ENCODE assay signal across 7 cellular contexts in the genomic region with DNA sequence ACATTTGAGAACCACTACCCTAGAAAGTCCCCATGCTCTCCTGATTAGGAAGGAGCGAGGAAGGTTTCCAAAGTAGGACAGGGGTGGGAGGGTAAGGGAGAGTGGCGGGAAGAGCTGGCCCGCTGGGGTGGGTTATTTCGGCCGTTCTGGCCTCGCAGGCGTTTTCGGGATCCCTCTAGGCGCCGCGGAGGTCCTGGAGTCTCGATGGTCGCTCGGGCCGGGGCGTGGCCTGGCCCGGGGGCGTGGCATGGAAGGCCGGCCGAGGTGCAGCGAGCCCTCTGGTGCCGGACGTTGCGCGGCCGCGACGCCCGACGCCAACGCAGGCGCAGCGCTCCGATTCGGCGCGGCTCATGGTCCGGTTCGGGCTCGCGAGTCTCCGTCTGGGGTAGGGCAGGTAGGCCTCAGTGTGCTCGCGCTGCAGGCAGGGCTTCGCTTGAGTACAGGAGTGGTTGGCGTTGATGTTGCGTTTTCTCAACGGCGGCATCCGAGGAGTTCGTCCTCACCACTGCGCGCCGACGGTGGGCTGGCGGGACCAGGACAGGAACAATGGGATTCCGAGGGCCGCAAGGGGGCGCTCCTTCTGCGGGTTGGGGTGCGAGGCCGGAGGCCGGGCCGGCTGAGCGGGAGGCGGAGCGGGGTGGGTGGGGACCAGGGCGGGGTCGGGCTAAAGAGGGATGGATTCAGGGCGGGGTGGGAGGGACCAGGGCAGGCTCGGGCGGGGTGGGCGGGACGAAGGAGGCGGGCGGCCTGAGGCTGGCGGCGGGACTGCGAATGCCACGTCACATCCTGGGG. TPM values are rescaled to one million over a fixed set of nuclear protein-coding genes. Genes with fewer than 3 reads are reported as not detected.
DNase-seq lines count a peak whose midpoint lies in the region; ATAC-seq and TF ChIP-seq lines count a peak whose summit lies in the region.

A gene with protein sequence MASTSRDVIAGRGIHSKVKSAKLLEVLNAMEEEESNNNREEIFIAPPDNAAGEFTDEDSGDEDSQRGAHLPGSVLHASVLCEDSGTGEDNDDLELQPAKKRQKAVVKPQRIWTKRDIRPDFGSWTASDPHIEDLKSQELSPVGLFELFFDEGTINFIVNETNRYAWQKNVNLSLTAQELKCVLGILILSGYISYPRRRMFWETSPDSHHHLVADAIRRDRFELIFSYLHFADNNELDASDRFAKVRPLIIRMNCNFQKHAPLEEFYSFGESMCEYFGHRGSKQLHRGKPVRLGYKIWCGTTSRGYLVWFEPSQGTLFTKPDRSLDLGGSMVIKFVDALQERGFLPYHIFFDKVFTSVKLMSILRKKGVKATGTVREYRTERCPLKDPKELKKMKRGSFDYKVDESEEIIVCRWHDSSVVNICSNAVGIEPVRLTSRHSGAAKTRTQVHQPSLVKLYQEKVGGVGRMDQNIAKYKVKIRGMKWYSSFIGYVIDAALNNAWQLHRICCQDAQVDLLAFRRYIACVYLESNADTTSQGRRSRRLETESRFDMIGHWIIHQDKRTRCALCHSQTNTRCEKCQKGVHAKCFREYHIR (plus strand): TSS at position 287 of the 792 bp plus-strand sequence. CDS start 7,628 bp downstream, outside the sequence.

- intact Hi-C loops in gastrocnemius medialis (cut with DNase I; ENCODE audit: low total_unique reads), result loop anchor here (1.0 kb wide), 3 partner anchors 32 to 80 kb away; partner anchors contain the start of gene ZNF692

- WGBS in iPS DF 6.9 (ENCODE audit: insufficient coverage, insufficient read length), result no CpG with 5 or more reads among the region's 80 CpGs

- H3K27me3 ChIP-seq in iPS DF 6.9 (ENCODE audit: control insufficient read depth, insufficient read depth, low read length) (no peaks in the 10 kb centered on the region), gastrocnemius medialis (peaks cover 0 to 3% (median 0%) of the 10 kb centered on the region in 3 donors)

- H3K4me1 ChIP-seq in iPS DF 6.9 (ENCODE audit: control insufficient read depth, insufficient read depth, low read length) (0 out of 2 replicates have a peak, but pooled peaks cover 1% of the 10 kb centered on the region), gastrocnemius medialis (peaks cover 6 to 9% of the 10 kb centered on the region in 2 donors)

- H3K27ac ChIP-seq in iPS DF 6.9 (ENCODE audit: low read length), result no peak within 1 kb of the TSS
- H3K27ac ChIP-seq in gastrocnemius medialis, result peak within 1 kb of the TSS; percentile 82 to 95 (median 87)

- H3K36me3 ChIP-seq in iPS DF 6.9 (ENCODE audit: control insufficient read depth, insufficient read depth, low read length), result no peaks in the 10 kb centered on the region
- no peaks in the 10 kb centered on the region for H3K36me3 ChIP-seq in gastrocnemius medialis

- peak; percentile 71 for TF ChIP-seq CTCF in astrocyte of the spinal cord (IDR thresholded peaks at IDR 0.05; ENCODE audit: low read depth, low read length)
- TF ChIP-seq CTCF in gastrocnemius medialis (IDR thresholded peaks at IDR 0.05 in 4 of 5, conservative IDR thresholded peaks at IDR 0.05 in 1 of 5), result peak; percentile 17 to 67 (median 63)

- DNase-seq in NCI-H2029 (lab: John Stamatoyannopoulos, UW) (peak; percentile 81), T1000 (lab: John Stamatoyannopoulos, UW) (peak; percentile 90), astrocyte of the spinal cord (ENCODE audit: low read depth, low spot score) (peak; percentile 92), iPS DF 6.9 (ENCODE audit: low read depth, low spot score) (peak; percentile 74), gastrocnemius medialis (peak; percentile 80 to 84)

- peak; percentile 59 to 71 for TF ChIP-seq POLR2A in gastrocnemius medialis (IDR thresholded peaks at IDR 0.05)

- ATAC-seq in GM18508 (IDR thresholded peaks at IDR 0.05; ENCODE audit: insufficient read depth, unreplicated experiment), result peak; percentile 79
- ATAC-seq in HG02973 (IDR thresholded peaks at IDR 0.05; ENCODE audit: unreplicated experiment), result peak; percentile 92
- ATAC-seq in gastrocnemius medialis, result peak; percentile 92 to 94

- in situ Hi-C loops in astrocyte of the spinal cord (cut with HindIII; ENCODE audit: low sequenced_read_pairs) (no loop called here), gastrocnemius medialis (cut with MboI; ENCODE audit: low sequenced_read_pairs in 4 of 4) (no loop called here)

- H3K9me3 ChIP-seq in iPS DF 6.9 (ENCODE audit: control insufficient read depth, insufficient read depth, low read length), result no peaks in the 10 kb centered on the region
- H3K9me3 ChIP-seq in gastrocnemius medialis, result no peaks in the 10 kb centered on the region

- H3K4me3 ChIP-seq in astrocyte of the spinal cord (ENCODE audit: low read depth, low read length) (peak within 1 kb of the TSS; percentile 71), iPS DF 6.9 (ENCODE audit: low read length) (peak within 1 kb of the TSS; percentile 87; the same call in 1 of the 2 replicates), gastrocnemius medialis (peak within 1 kb of the TSS; percentile 65 to 95 (median 84))

RNA-seq across cellular contexts. Expression of the gene that starts here (rescaled TPM):
- total RNA-seq in gastrocnemius medialis, result 1 to 10 TPM in 3 of 4 donors, under 1 TPM in 1; 0.22 to 2.8 (median 2.0) TPM
